13 cellular contexts compared by ENCODE assay signal in genomic region chr5:120368923-120369715, GRCh38.
DNase-seq lines count a peak whose midpoint lies in the region; TF ChIP-seq lines count a peak whose summit lies in the region.
"Had no signal": no experiment of that assay in that cellular context is flagged by ENCODE, and none has a peak within 500 bp of the region (broad histone marks: within the 10 kb centered on the region; RNA-seq: fewer than 3 reads in every experiment).

No MANE protein-coding gene starts in this region.

- H3K18ac ChIP-seq in mesenchymal stem cell (ENCODE audit: low read depth in 1 of 2, low read length in 2 of 2), result peak overlapping the region in 1 of 2 experiments; percentile 38

- no TSS peak for BruUV-seq in A673 (replicated peaks; lab: Mats Ljungman, UMichigan)

- H3K79me1 ChIP-seq in mesenchymal stem cell (replicated peaks; ENCODE audit: low read length, poor library complexity, severe bottlenecking), result no peaks in the 10 kb centered on the region

- TF ChIP-seq RAD21 in Ishikawa (IDR thresholded peaks at IDR 0.05; ENCODE audit: low read depth), result peak; percentile 2; the same call in 1 of the 2 replicates

- H2BK15ac ChIP-seq in mesenchymal stem cell (ENCODE audit: low read depth, poor library complexity, severe bottlenecking), result no peak overlapping the region

- DNase-seq in COR-L47 (lab: John Stamatoyannopoulos, UW) (peak; percentile 74), brain pericyte (ENCODE audit: low read depth, low spot score) (peak; percentile 5), mesenchymal stem cell (no peak), NCI-H526 treated with DMSO at 0.1 percent for 48 hours (lab: John Stamatoyannopoulos, UW) (no peak), immature natural killer cell (no peak), DMS79 (lab: John Stamatoyannopoulos, UW) (no peak), A673 (ENCODE audit: low spot score) (no peak)
- DNase-seq: activated CD4-positive, alpha-beta T cell treated with anti-CD3 and anti-CD28 coated beads for 48 hours; Karpas-422; midbrain; ovary had no signal

- no peaks in the 10 kb centered on the region for H3K36me3 Mint-ChIP-seq in immature natural killer cell

- H3K4ac ChIP-seq in mesenchymal stem cell (ENCODE audit: low read depth in 1 of 2, low read length in 2 of 2), result no peak overlapping the region

- H3K9me3 Mint-ChIP-seq in immature natural killer cell, result peaks cover 0 to 4% (median 0%) of the 10 kb centered on the region in 6 donors
- H3K9me3 Mint-ChIP-seq: T-helper 2 cell treated with Interferon-gamma antibody and Interleukin-4, amounts not matched to agents 5 μg/mL and 100 μg/mL, for 36 hours had no signal

- no peak overlapping the region for H3K4me2 ChIP-seq in mesenchymal stem cell (ENCODE audit: low read length, poor library complexity, severe bottlenecking)

- H3K4me1 ChIP-seq in mesenchymal stem cell (ENCODE audit: control insufficient read depth, insufficient read depth, low read depth, low read length), result peaks cover 3% of the 10 kb centered on the region
- H3K4me1 ChIP-seq in A673 (ENCODE audit: insufficient read depth, low read length, poor library complexity, severe bottlenecking), result no peaks in the 10 kb centered on the region

- H4K8ac ChIP-seq in mesenchymal stem cell (ENCODE audit: low read length), result peak overlapping the region; percentile 31

- H3K36me3 ChIP-seq in mesenchymal stem cell (ENCODE audit: control insufficient read depth in 1 of 2, insufficient read depth in 2 of 2, low read depth in 1 of 2, low read length in 2 of 2) (no peaks in the 10 kb centered on the region), A673 (ENCODE audit: insufficient read depth, low read length, poor library complexity, severe bottlenecking) (no peaks in the 10 kb centered on the region)
- H3K36me3 ChIP-seq: ovary had no signal

- H4K91ac ChIP-seq in mesenchymal stem cell (ENCODE audit: low read length), result peak overlapping the region; percentile 58

- H3K27me3 ChIP-seq in mesenchymal stem cell (ENCODE audit: control insufficient read depth in 1 of 2, insufficient read depth in 1 of 2, low read length in 2 of 2) (no peaks in the 10 kb centered on the region), A673 (replicated peaks; ENCODE audit: insufficient read depth, low read depth, low read length, poor library complexity) (no peaks in the 10 kb centered on the region)
- H3K27me3 ChIP-seq: ovary had no signal

- no peak overlapping the region for H2BK120ac ChIP-seq in mesenchymal stem cell (ENCODE audit: low read depth, low read length)

- H3K4me3 ChIP-seq in mesenchymal stem cell (ENCODE audit: insufficient read depth in 1 of 2, low read depth in 1 of 2, low read length in 2 of 2) (no peak overlapping the region), A673 (ENCODE audit: low read depth, low read length, poor library complexity, severe bottlenecking) (no peak overlapping the region)
- H3K4me3 ChIP-seq: ovary had no signal

- intact Hi-C loops in A673 (cut with micrococcal nuclease; ENCODE audit: unreplicated experiment), result no loop called here

- no peak overlapping the region for H3K23ac ChIP-seq in mesenchymal stem cell (ENCODE audit: low read length in 2 of 2)

- POLR2A ChIA-PET in A673 (lab: Charles Lee; ENCODE audit: low non-redundant PET), result no interaction called here

- peak overlapping the region in 1 of 2 experiments; percentile 88 for H2BK12ac ChIP-seq in mesenchymal stem cell (ENCODE audit: low read length in 2 of 2)

- WGBS in mesenchymal stem cell, result 94% methylated on average over 8 of the region's 8 CpGs

- H2BK5ac ChIP-seq in mesenchymal stem cell (ENCODE audit: low read depth, low read length, poor library complexity, severe bottlenecking), result no peak overlapping the region

- H3K4me1 Mint-ChIP-seq in immature natural killer cell, result no peaks in the 10 kb centered on the region

- CTCF ChIA-PET in A673 (lab: Charles Lee), result no interaction called here

- H3K27ac ChIP-seq in mesenchymal stem cell (ENCODE audit: low read length, poor library complexity, severe bottlenecking) (no peak overlapping the region), A673 (ENCODE audit: low read depth, low read length, poor library complexity, severe bottlenecking) (no peak overlapping the region)
- H3K27ac ChIP-seq: ovary had no signal

- no peak overlapping the region for H3K9ac ChIP-seq in mesenchymal stem cell (ENCODE audit: low read length)

- H2AFZ ChIP-seq in mesenchymal stem cell (ENCODE audit: low read depth, low read length), result no peak overlapping the region

- H3K4me3 Mint-ChIP-seq in immature natural killer cell, result no peak overlapping the region
- H3K4me3 Mint-ChIP-seq: T-helper 2 cell treated with Interferon-gamma antibody and Interleukin-4, amounts not matched to agents 5 μg/mL and 100 μg/mL, for 36 hours had no signal

- no peaks in the 10 kb centered on the region for H3K27me3 Mint-ChIP-seq in immature natural killer cell (ENCODE audit: low read depth in 3 of 3)

- H3K27ac Mint-ChIP-seq in immature natural killer cell, result no peak overlapping the region
- H3K27ac Mint-ChIP-seq: T-helper 2 cell treated with Interferon-gamma antibody and Interleukin-4, amounts not matched to agents 5 μg/mL and 100 μg/mL, for 36 hours had no signal

- H3K14ac ChIP-seq in mesenchymal stem cell (ENCODE audit: low read length in 2 of 2), result peak overlapping the region in 1 of 2 experiments; percentile 80

- TF ChIP-seq CTCF in A673 (conservative IDR thresholded peaks at IDR 0.05; ENCODE audit: low read depth, low read length), result no peak

- TF ChIP-seq EP300 in Ishikawa (IDR thresholded peaks at IDR 0.05; ENCODE audit: borderline replicate concordance), result no peak; the same call in 1 of the 2 replicates

- H3K9me3 ChIP-seq in mesenchymal stem cell (ENCODE audit: control insufficient read depth, low read length) (no peaks in the 10 kb centered on the region), A673 (ENCODE audit: low read depth, low read length, poor library complexity, severe bottlenecking) (no peaks in the 10 kb centered on the region)
- H3K9me3 ChIP-seq: ovary had no signal

- no peak overlapping the region for H2AK5ac ChIP-seq in mesenchymal stem cell (ENCODE audit: low read length, severe bottlenecking)

TF ChIP-seq in Ishikawa, 13 proteins besides CTCF, POLR2A, EP300 and RAD21:
- TF ChIP-seq MAX (IDR thresholded peaks at IDR 0.05) (peak; percentile 38), NFIC (IDR thresholded peaks at IDR 0.05) (peak; percentile 50), USF1 (IDR thresholded peaks at IDR 0.05) (no peak), REST (IDR thresholded peaks at IDR 0.05; ENCODE audit: low read depth) (no peak), TCF12 (IDR thresholded peaks at IDR 0.05; ENCODE audit: low read depth) (peak; percentile 88), CEBPB (IDR thresholded peaks at IDR 0.05) (no peak), TAF1 (IDR thresholded peaks at IDR 0.05; ENCODE audit: low read depth) (no peak), YY1 (IDR thresholded peaks at IDR 0.05; ENCODE audit: low read depth) (no peak), ZBTB7A (IDR thresholded peaks at IDR 0.05; ENCODE audit: low read depth) (no peak), FOXM1 (IDR thresholded peaks at IDR 0.05; ENCODE audit: borderline replicate concordance, low read depth) (no peak), TEAD4 (IDR thresholded peaks at IDR 0.05) (no peak), CREB1 (IDR thresholded peaks at IDR 0.05; ENCODE audit: low read depth) (no peak), EGR1 (IDR thresholded peaks at IDR 0.05) (no peak)

Comparison
In these comparisons a context has a peak if more than half of its experiments do, and no peak if none do; other contexts are left out.
1. DNase-seq: peak in COR-L47 (single experiment) and brain pericyte (single experiment); none in mesenchymal stem cell (single experiment), NCI-H526 treated with DMSO at 0.1 percent for 48 hours (single experiment), immature natural killer cell (0 of 3), DMS79 (single experiment) and A673 (single experiment).